In genomic region chr1:224632921-224633321, GRCh38 we compare ENCODE assay signal across 22 cellular contexts. TPM values are rescaled to one million over a fixed set of nuclear protein-coding genes. Genes with fewer than 3 reads are reported as not detected.
A peak's percentile ranks its signal among the peaks of the same experiment; 100 is the strongest.
DNase-seq lines count a peak whose midpoint lies in the region; ATAC-seq and TF ChIP-seq lines count a peak whose summit lies in the region.
"Had no signal": no experiment of that assay in that cellular context is flagged by ENCODE, and none has a peak within 500 bp of the region (broad histone marks: within the 10 kb centered on the region; RNA-seq: fewer than 3 reads in every experiment).

No MANE protein-coding gene starts in this region.

- ATAC-seq in GM21619 (IDR thresholded peaks at IDR 0.05; ENCODE audit: unreplicated experiment) (no peak), GM18861 (IDR thresholded peaks at IDR 0.05; ENCODE audit: unreplicated experiment) (no peak)
- ATAC-seq: activated T-helper 17 cell treated with anti-CD3 and anti-CD28 coated beads, Interleukin-2, amount 50 U/mL, for 72 hours; natural killer cell treated with Interleukin-12 subunit alpha and Interleukin-12 subunit beta and Interleukin-15 and Interleukin-18, amount 100 ng/mL, for 72 hours had no signal

- H3K4me1 Mint-ChIP-seq in nephron progenitor cell: peaks cover 44% of the 10 kb centered on the region

- 84 to 86% methylated on average over 8 of the region's 8 CpGs for WGBS in tibial nerve, 2 donors

- TF ChIP-seq EP300 in tibial nerve (IDR thresholded peaks at IDR 0.05): no peak

- no peaks in the 10 kb centered on the region for H3K4me1 ChIP-seq in tibial nerve
- H3K4me1 ChIP-seq: ascending aorta, left ventricle myocardium inferior, sigmoid colon had no signal

- H3K9me3 Mint-ChIP-seq in nephron progenitor cell: no peaks in the 10 kb centered on the region
- H3K9me3 Mint-ChIP-seq: activated T-helper 17 cell treated with anti-CD3 and anti-CD28 coated beads, Interleukin-2, amount 50 U/mL, for 72 hours; H9; natural killer cell treated with Interleukin-12 subunit alpha and Interleukin-12 subunit beta and Interleukin-15 and Interleukin-18, amount 100 ng/mL, for 72 hours; T-helper 2 cell treated with Interferon-gamma antibody and Interleukin-4, amounts not matched to agents 5 μg/mL and 100 μg/mL, for 36 hours had no signal

- H3K4me3 ChIP-seq in choroid plexus epithelial cell (ENCODE audit: low read depth, low read length) (no peak overlapping the region), tibial nerve (no peak overlapping the region)
- H3K4me3 ChIP-seq: ascending aorta; BLaER1 treated with 17β-estradiol and CSF1 and Interleukin-3, amounts not matched to agents 10 nM and 100 nM; left ventricle myocardium inferior; sigmoid colon had no signal

- no peak overlapping the region for H3K27ac ChIP-seq in tibial nerve
- H3K27ac ChIP-seq: ascending aorta; BLaER1 treated with 17β-estradiol and CSF1 and Interleukin-3, amounts not matched to agents 10 nM and 100 nM; left ventricle myocardium inferior; RWPE1; sigmoid colon had no signal

- no peaks in the 10 kb centered on the region for H3K9me3 ChIP-seq in tibial nerve
- H3K9me3 ChIP-seq: ascending aorta; BLaER1 treated with 17β-estradiol and CSF1 and Interleukin-3, amounts not matched to agents 10 nM and 100 nM; left ventricle myocardium inferior; sigmoid colon had no signal

- H3K27me3 Mint-ChIP-seq in nephron progenitor cell (ENCODE audit: low read depth, poor library complexity): peaks cover 10% of the 10 kb centered on the region
- H3K27me3 Mint-ChIP-seq: activated T-helper 17 cell treated with anti-CD3 and anti-CD28 coated beads, Interleukin-2, amount 50 U/mL, for 72 hours had no signal

- no peaks in the 10 kb centered on the region for H3K27me3 ChIP-seq in tibial nerve
- H3K27me3 ChIP-seq: ascending aorta; BLaER1 treated with 17β-estradiol and CSF1 and Interleukin-3, amounts not matched to agents 10 nM and 100 nM; sigmoid colon had no signal

- peak; percentile 71 for DNase-seq in ELF-1 (ENCODE audit: low read depth, low spot score)
- peak; percentile 45 for DNase-seq in LHCN-M2 (ENCODE audit: low read depth)
- DNase-seq in choroid plexus epithelial cell (ENCODE audit: low read depth): peak; percentile 75
- no peak for DNase-seq in nephron progenitor cell
- DNase-seq in mucosa of gallbladder (ENCODE audit: low spot score): no peak
- DNase-seq in tibial nerve (ENCODE audit: low spot score in 2 of 2): no peak
- DNase-seq: activated CD4-positive, alpha-beta T cell treated with anti-CD3 and anti-CD28 coated beads, Interleukin-2, amount 50 U/mL, for 1 hour; DMS79 treated with DMSO at 0.1 percent for 48 hours; H9; head of caudate nucleus; left ventricle myocardium inferior; NCI-H1105; sigmoid colon; stimulated activated naive CD4-positive, alpha-beta T cell treated with Interleukin-2 at 50 U/mL for 16 hours had no signal

- no peak for TF ChIP-seq POLR2A in tibial nerve (IDR thresholded peaks at IDR 0.05)

- no peaks in the 10 kb centered on the region for H3K36me3 Mint-ChIP-seq in nephron progenitor cell (ENCODE audit: low read depth)
- H3K36me3 Mint-ChIP-seq: natural killer cell treated with Interleukin-12 subunit alpha and Interleukin-12 subunit beta and Interleukin-15 and Interleukin-18, amount 100 ng/mL, for 72 hours had no signal

- TF ChIP-seq CTCF in choroid plexus epithelial cell (conservative IDR thresholded peaks at IDR 0.05; ENCODE audit: low read depth, low read length) (peak; percentile 31), nephron progenitor cell (IDR thresholded peaks at IDR 0.05) (no peak), tibial nerve (IDR thresholded peaks at IDR 0.05) (no peak)

- H3K27ac Mint-ChIP-seq in nephron progenitor cell: peak overlapping the region; percentile 36
- H3K27ac Mint-ChIP-seq: activated T-helper 17 cell treated with anti-CD3 and anti-CD28 coated beads, Interleukin-2, amount 50 U/mL, for 72 hours; H9; natural killer cell treated with Interleukin-12 subunit alpha and Interleukin-12 subunit beta and Interleukin-15 and Interleukin-18, amount 100 ng/mL, for 72 hours; T-helper 2 cell treated with Interferon-gamma antibody and Interleukin-4, amounts not matched to agents 5 μg/mL and 100 μg/mL, for 36 hours had no signal

- H3K36me3 ChIP-seq in tibial nerve: no peaks in the 10 kb centered on the region
- H3K36me3 ChIP-seq: ascending aorta; BLaER1 treated with 17β-estradiol and CSF1 and Interleukin-3, amounts not matched to agents 10 nM and 100 nM; left ventricle myocardium inferior; sigmoid colon had no signal

- H3K4me3 Mint-ChIP-seq in nephron progenitor cell: no peak overlapping the region
- H3K4me3 Mint-ChIP-seq: activated T-helper 17 cell treated with anti-CD3 and anti-CD28 coated beads, Interleukin-2, amount 50 U/mL, for 72 hours; H9; natural killer cell treated with Interleukin-12 subunit alpha and Interleukin-12 subunit beta and Interleukin-15 and Interleukin-18, amount 100 ng/mL, for 72 hours; T-helper 2 cell treated with Interferon-gamma antibody and Interleukin-4, amounts not matched to agents 5 μg/mL and 100 μg/mL, for 36 hours had no signal

RNA-seq across cellular contexts. Expression of gene CNIH3, which starts 16.8 kb away (rescaled TPM):
- 6.2 and 13.4 TPM in 2 replicates for total RNA-seq in LHCN-M2 (2014; rRNA removed)
- 1.9 TPM for polyA plus RNA-seq in LHCN-M2 (2012)
- 1.5 TPM for total RNA-seq in mucosa of gallbladder
- total RNA-seq in tibial nerve: 1 to 10 TPM; 1.8 to 7.6 (median 4.7) TPM
- total RNA-seq: ascending aorta had no signal

Comparison
In these comparisons a context has a peak if more than half of its experiments do, and no peak if none do; other contexts are left out.
1. DNase-seq: peak in ELF-1 (single experiment), LHCN-M2 (single experiment) and choroid plexus epithelial cell (single experiment); none in nephron progenitor cell (single experiment), mucosa of gallbladder (single experiment) and tibial nerve (0 of 2).